In the genomic region with DNA sequence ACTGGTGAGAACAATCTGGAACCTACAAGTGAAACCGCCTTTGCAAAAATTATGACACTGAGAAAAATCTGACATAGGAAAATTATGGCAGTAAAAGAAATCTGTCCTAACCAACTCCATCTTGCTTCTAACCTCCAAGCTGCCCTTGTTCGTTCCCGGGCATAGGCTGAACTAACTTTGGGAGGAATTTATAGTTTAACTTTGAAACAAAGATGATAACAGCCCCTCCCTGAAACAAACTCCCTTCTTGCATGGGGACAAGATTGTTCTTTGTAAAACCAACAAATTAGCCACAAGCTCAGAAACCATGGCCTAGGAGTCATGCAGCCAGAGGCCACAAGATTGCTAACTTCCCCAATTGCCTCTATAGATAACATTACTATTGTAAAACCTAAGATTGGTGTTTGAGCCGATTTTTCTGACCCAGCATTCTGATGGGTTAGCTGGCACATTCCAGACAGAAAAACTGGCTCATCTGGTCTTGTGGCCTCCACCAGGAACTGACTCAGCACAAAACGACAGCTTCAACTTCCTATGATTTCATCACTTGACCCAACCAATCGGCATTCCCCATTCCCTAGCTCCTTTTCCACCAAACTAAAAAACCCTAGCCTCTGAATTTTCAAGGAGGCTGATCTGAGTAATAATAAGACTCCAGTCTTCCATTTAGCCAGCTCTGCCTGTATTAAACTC, we compare ENCODE assay signal across 12 cellular contexts. TPM values are rescaled to one million over a fixed set of nuclear protein-coding genes. Genes with fewer than 3 reads are reported as not detected.
DNase-seq lines count a peak whose midpoint lies in the region; ATAC-seq lines count a peak whose summit lies in the region.
"Had no signal": no experiment of that assay in that cellular context is flagged by ENCODE, and none has a peak within 500 bp of the region (broad histone marks: within the 10 kb centered on the region; RNA-seq: fewer than 3 reads in every experiment).

No MANE protein-coding gene starts in this region.

- H3K36me3 Mint-ChIP-seq in T-helper 17 cell (ENCODE audit: low read depth), result no peaks in the 10 kb centered on the region

- H3K27me3 Mint-ChIP-seq in T-helper 17 cell, result peaks cover 9% of the 10 kb centered on the region

- no peak overlapping the region for H3K4me3 Mint-ChIP-seq in T-helper 17 cell
- H3K4me3 Mint-ChIP-seq: activated CD4-positive, alpha-beta memory T cell treated with anti-CD3 and anti-CD28 coated beads, Interleukin-2, amount 10 ng/mL, durations not matched to agents 7 days and 5 days; activated naive CD4-positive, alpha-beta T cell treated with anti-CD3 and anti-CD28 coated beads, Interleukin-2, amount 50 U/mL, for 24 hours had no signal

- DNase-seq in HCEC 1CT, result peak; percentile 77
- peak; percentile 79 for DNase-seq in RKO (ENCODE audit: low spot score)
- DNase-seq in fibroblast of gingiva (ENCODE audit: low read depth), result peak; percentile 25
- peak; percentile 45 for DNase-seq in stromal cell of bone marrow (ENCODE audit: low read depth)
- no peak for DNase-seq in T-helper 17 cell
- DNase-seq in stimulated activated CD8-positive, alpha-beta memory T cell treated with anti-CD3 and anti-CD28 coated beads, Interleukin-4, amount 100 ng/mL, for 48 hours, result no peak
- no peak for DNase-seq in NCI-H2227 treated with DMSO at 0.1 percent for 48 hours (lab: John Stamatoyannopoulos, UW)
- DNase-seq: activated CD4-positive, alpha-beta memory T cell treated with anti-CD3 and anti-CD28 coated beads, Interleukin-2, amount 10 ng/mL, durations not matched to agents 7 days and 5 days; naive B cell; NCI-H510A treated with DMSO at 0.1 percent for 48 hours had no signal

- no peak overlapping the region for H3K27ac Mint-ChIP-seq in T-helper 17 cell
- H3K27ac Mint-ChIP-seq: activated CD4-positive, alpha-beta memory T cell treated with anti-CD3 and anti-CD28 coated beads, Interleukin-2, amount 10 ng/mL, durations not matched to agents 7 days and 5 days; activated naive CD4-positive, alpha-beta T cell treated with anti-CD3 and anti-CD28 coated beads, Interleukin-2, amount 50 U/mL, for 24 hours had no signal

- ATAC-seq in T-helper 17 cell, result no peak
- ATAC-seq in GM21447 (IDR thresholded peaks at IDR 0.05; ENCODE audit: unreplicated experiment), result no peak

- H3K4me1 Mint-ChIP-seq in T-helper 17 cell, result no peaks in the 10 kb centered on the region
- H3K4me1 Mint-ChIP-seq: activated naive CD4-positive, alpha-beta T cell treated with anti-CD3 and anti-CD28 coated beads, Interleukin-2, amount 50 U/mL, for 24 hours; naive B cell had no signal

- no peaks in the 10 kb centered on the region for H3K9me3 ChIP-seq in T-helper 17 cell (ENCODE audit: control insufficient read depth, low read length, poor library complexity, severe bottlenecking)

RNA-seq across cellular contexts. Expression of a gene that starts 3.6 kb away (rescaled TPM):
- total RNA-seq in T-helper 17 cell, result 1 to 10 TPM in 1 of 2 donors, under 1 TPM in 1; 0.63 to 1.6 TPM

Comparison
In these comparisons a context has a peak if more than half of its experiments do, and no peak if none do; other contexts are left out.
1. DNase-seq: peak in HCEC 1CT (single experiment), RKO (single experiment), fibroblast of gingiva (single experiment) and stromal cell of bone marrow (single experiment); none in T-helper 17 cell (0 of 3), stimulated activated CD8-positive, alpha-beta memory T cell treated with anti-CD3 and anti-CD28 coated beads, Interleukin-4, amount 100 ng/mL, for 48 hours (single experiment) and NCI-H2227 treated with DMSO at 0.1 percent for 48 hours (single experiment).